ENCODE assay signal across 3 cellular contexts in genomic region chr13:70333752-70334151, GRCh38.
TF ChIP-seq lines count a peak whose summit lies in the region.

No MANE protein-coding gene starts in this region.

TF ChIP-seq in GM23338, 12 proteins besides CTCF, POLR2A, EP300 and RAD21 (continued from another document and continues in another):
- no peak for TF ChIP-seq ZNF114 (CRISPR knock-in tag; IDR thresholded peaks at IDR 0.05)
- no peak for TF ChIP-seq EZH2 (IDR thresholded peaks at IDR 0.05; ENCODE audit: low read depth, unreplicated experiment)
- TF ChIP-seq, protein P1, sequence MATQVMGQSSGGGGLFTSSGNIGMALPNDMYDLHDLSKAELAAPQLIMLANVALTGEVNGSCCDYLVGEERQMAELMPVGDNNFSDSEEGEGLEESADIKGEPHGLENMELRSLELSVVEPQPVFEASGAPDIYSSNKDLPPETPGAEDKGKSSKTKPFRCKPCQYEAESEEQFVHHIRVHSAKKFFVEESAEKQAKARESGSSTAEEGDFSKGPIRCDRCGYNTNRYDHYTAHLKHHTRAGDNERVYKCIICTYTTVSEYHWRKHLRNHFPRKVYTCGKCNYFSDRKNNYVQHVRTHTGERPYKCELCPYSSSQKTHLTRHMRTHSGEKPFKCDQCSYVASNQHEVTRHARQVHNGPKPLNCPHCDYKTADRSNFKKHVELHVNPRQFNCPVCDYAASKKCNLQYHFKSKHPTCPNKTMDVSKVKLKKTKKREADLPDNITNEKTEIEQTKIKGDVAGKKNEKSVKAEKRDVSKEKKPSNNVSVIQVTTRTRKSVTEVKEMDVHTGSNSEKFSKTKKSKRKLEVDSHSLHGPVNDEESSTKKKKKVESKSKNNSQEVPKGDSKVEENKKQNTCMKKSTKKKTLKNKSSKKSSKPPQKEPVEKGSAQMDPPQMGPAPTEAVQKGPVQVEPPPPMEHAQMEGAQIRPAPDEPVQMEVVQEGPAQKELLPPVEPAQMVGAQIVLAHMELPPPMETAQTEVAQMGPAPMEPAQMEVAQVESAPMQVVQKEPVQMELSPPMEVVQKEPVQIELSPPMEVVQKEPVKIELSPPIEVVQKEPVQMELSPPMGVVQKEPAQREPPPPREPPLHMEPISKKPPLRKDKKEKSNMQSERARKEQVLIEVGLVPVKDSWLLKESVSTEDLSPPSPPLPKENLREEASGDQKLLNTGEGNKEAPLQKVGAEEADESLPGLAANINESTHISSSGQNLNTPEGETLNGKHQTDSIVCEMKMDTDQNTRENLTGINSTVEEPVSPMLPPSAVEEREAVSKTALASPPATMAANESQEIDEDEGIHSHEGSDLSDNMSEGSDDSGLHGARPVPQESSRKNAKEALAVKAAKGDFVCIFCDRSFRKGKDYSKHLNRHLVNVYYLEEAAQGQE (IDR thresholded peaks at IDR 0.05; ENCODE audit: unreplicated experiment): no peak

TF ChIP-seq in SK-N-SH, 30 proteins besides CTCF, POLR2A, EP300 and RAD21 (continued from another document):
- TF ChIP-seq, protein P2, sequence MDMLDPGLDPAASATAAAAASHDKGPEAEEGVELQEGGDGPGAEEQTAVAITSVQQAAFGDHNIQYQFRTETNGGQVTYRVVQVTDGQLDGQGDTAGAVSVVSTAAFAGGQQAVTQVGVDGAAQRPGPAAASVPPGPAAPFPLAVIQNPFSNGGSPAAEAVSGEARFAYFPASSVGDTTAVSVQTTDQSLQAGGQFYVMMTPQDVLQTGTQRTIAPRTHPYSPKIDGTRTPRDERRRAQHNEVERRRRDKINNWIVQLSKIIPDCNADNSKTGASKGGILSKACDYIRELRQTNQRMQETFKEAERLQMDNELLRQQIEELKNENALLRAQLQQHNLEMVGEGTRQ (IDR thresholded peaks at IDR 0.05; ENCODE audit: borderline replicate concordance, low read depth, low read length): no peak
- TF ChIP-seq, protein P3, sequence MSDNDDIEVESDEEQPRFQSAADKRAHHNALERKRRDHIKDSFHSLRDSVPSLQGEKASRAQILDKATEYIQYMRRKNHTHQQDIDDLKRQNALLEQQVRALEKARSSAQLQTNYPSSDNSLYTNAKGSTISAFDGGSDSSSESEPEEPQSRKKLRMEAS (IDR thresholded peaks at IDR 0.05; ENCODE audit: low read depth): no peak
- no peak for TF ChIP-seq TEAD4 (IDR thresholded peaks at IDR 0.05; ENCODE audit: borderline replicate concordance, insufficient read depth)
- TF ChIP-seq RCOR1 (IDR thresholded peaks at IDR 0.05; ENCODE audit: low read length): 0 out of 2 replicates have a peak, but pooled peaks have one; percentile 2
- TF ChIP-seq MEF2A (IDR thresholded peaks at IDR 0.05; ENCODE audit: borderline replicate concordance, low read depth): no peak
- TF ChIP-seq, protein P4, sequence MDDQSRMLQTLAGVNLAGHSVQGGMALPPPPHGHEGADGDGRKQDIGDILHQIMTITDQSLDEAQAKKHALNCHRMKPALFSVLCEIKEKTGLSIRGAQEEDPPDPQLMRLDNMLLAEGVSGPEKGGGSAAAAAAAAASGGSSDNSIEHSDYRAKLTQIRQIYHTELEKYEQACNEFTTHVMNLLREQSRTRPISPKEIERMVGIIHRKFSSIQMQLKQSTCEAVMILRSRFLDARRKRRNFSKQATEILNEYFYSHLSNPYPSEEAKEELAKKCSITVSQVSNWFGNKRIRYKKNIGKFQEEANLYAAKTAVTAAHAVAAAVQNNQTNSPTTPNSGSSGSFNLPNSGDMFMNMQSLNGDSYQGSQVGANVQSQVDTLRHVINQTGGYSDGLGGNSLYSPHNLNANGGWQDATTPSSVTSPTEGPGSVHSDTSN (IDR thresholded peaks at IDR 0.05): no peak

TF ChIP-seq in H1, 55 proteins besides CTCF, POLR2A, EP300 and RAD21:
- TF ChIP-seq PHF8 (conservative IDR thresholded peaks at IDR 0.05; ENCODE audit: low read depth, low read length): no peak
- no peak for TF ChIP-seq TAF1 (IDR thresholded peaks at IDR 0.05; ENCODE audit: low read depth, low read length)
- TF ChIP-seq HDAC6 (IDR thresholded peaks at IDR 0.05; ENCODE audit: low read depth, low read length): no peak
- no peak for TF ChIP-seq ASH2L (IDR thresholded peaks at IDR 0.05; ENCODE audit: low read length)
- TF ChIP-seq, protein P2 (IDR thresholded peaks at IDR 0.05; ENCODE audit: low read length): no peak
- no peak for TF ChIP-seq ATF3 (IDR thresholded peaks at IDR 0.05; ENCODE audit: insufficient read depth, low read depth, low read length)
- no peak for TF ChIP-seq RFX5 (IDR thresholded peaks at IDR 0.05; ENCODE audit: borderline replicate concordance, low read depth, low read length)
- no peak for TF ChIP-seq KDM4A (IDR thresholded peaks at IDR 0.05; ENCODE audit: low read depth, low read length, severe bottlenecking)
- TF ChIP-seq TAF7 (optimal IDR thresholded peaks at IDR 0.05; ENCODE audit: borderline replicate concordance, low read depth, low read length): no peak
- TF ChIP-seq SIX5 (IDR thresholded peaks at IDR 0.05; ENCODE audit: low read depth, low read length): no peak
- no peak for TF ChIP-seq CBX8 (IDR thresholded peaks at IDR 0.05; ENCODE audit: borderline replicate concordance, low read depth, low read length)
- TF ChIP-seq SRF (IDR thresholded peaks at IDR 0.05; ENCODE audit: low read depth, low read length): no peak
- no peak for TF ChIP-seq POU5F1 (IDR thresholded peaks at IDR 0.05; ENCODE audit: low read depth, low read length)
- TF ChIP-seq TBP (IDR thresholded peaks at IDR 0.05; ENCODE audit: low read depth, low read length): no peak
- TF ChIP-seq GTF2F1 (IDR thresholded peaks at IDR 0.05; ENCODE audit: borderline replicate concordance, low read depth, low read length): no peak
